Comparison of ENCODE assay signal across 18 cellular contexts in the genomic region with DNA sequence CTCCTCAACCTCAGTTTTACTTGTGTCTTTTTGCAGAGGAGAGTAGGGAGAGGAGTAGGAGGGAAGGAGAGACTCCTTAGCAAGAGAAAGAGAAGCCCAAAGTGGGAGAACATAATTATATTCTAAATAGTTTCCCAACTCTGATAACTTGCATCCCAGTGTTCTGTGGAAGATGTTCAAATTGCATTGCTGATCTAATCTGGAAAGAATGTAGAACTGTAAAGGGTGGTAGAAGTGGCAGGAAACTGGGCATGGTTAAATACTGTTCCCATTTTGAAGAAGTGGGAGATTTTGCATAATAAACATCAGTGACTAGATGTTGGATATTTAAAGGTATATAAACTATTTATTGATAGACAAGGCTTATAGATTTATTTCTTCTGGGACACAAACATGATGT. TPM values are rescaled to one million over a fixed set of nuclear protein-coding genes. Genes with fewer than 3 reads are reported as not detected.
DNase-seq lines count a peak whose midpoint lies in the region; ATAC-seq, FAIRE-seq and TF ChIP-seq lines count a peak whose summit lies in the region.
"Had no signal": no experiment of that assay in that cellular context is flagged by ENCODE, and none has a peak within 500 bp of the region (broad histone marks: within the 10 kb centered on the region; RNA-seq: fewer than 3 reads in every experiment).

No MANE protein-coding gene starts in this region.

- no peaks in the 10 kb centered on the region for H3K27me3 ChIP-seq in adipocyte (replicated peaks; ENCODE audit: control insufficient read depth, insufficient read depth, low read length)
- H3K27me3 ChIP-seq in left ventricle myocardium inferior (ENCODE audit: low read depth): no peaks in the 10 kb centered on the region
- no peaks in the 10 kb centered on the region for H3K27me3 ChIP-seq in HepG2 (ENCODE audit: control insufficient read depth in 1 of 2, insufficient read depth in 2 of 2, low read length in 2 of 2)
- no peaks in the 10 kb centered on the region for H3K27me3 ChIP-seq in PC-9 (ENCODE audit: insufficient read depth, low read depth)
- H3K27me3 ChIP-seq: tibial nerve had no signal

- H3K4me3 Mint-ChIP-seq in T-helper 17 cell: no peak overlapping the region
- H3K4me3 Mint-ChIP-seq: activated CD4-positive, alpha-beta T cell treated with anti-CD3 and anti-CD28 coated beads, Interleukin-2, amount 10 ng/mL, durations not matched to agents 24 days and 14 days; nephron progenitor cell had no signal

- H3K27me3 Mint-ChIP-seq in T-helper 17 cell: peaks cover 6% of the 10 kb centered on the region
- H3K27me3 Mint-ChIP-seq: IgD-negative memory B cell had no signal

- H3K27ac ChIP-seq in left ventricle myocardium inferior (replicated peaks) (no peak overlapping the region), HepG2 (ENCODE audit: extremely low read length, insufficient read depth, low read length) (no peak overlapping the region), PC-9 (no peak overlapping the region)
- H3K27ac ChIP-seq: epithelial cell of prostate, tibial nerve had no signal

- no peaks in the 10 kb centered on the region for H3K4me1 Mint-ChIP-seq in T-helper 17 cell
- H3K4me1 Mint-ChIP-seq: activated CD4-positive, alpha-beta T cell treated with anti-CD3 and anti-CD28 coated beads, Interleukin-2, amount 10 ng/mL, durations not matched to agents 24 days and 14 days; IgD-negative memory B cell; nephron progenitor cell had no signal

- peaks cover 6% of the 10 kb centered on the region for H3K9me3 ChIP-seq in adipocyte (ENCODE audit: control insufficient read depth, low read length)
- H3K9me3 ChIP-seq in left ventricle myocardium inferior (replicated peaks): peaks cover 9% of the 10 kb centered on the region
- H3K9me3 ChIP-seq in T-helper 17 cell (ENCODE audit: control insufficient read depth, low read length, poor library complexity, severe bottlenecking): peaks cover 2% of the 10 kb centered on the region
- no peaks in the 10 kb centered on the region for H3K9me3 ChIP-seq in HepG2 (ENCODE audit: low read length)
- H3K9me3 ChIP-seq in PC-9 (ENCODE audit: insufficient read depth, low read depth): no peaks in the 10 kb centered on the region

- no peaks in the 10 kb centered on the region for H3K36me3 ChIP-seq in adipocyte (ENCODE audit: control insufficient read depth, insufficient read depth, low read length, severe bottlenecking)
- no peaks in the 10 kb centered on the region for H3K36me3 ChIP-seq in left ventricle myocardium inferior
- no peaks in the 10 kb centered on the region for H3K36me3 ChIP-seq in HepG2 (replicated peaks in 1 of 2; ENCODE audit: control insufficient read depth in 1 of 2, insufficient read depth in 2 of 2, low read length in 2 of 2)
- no peaks in the 10 kb centered on the region for H3K36me3 ChIP-seq in PC-9 (ENCODE audit: low read depth)
- H3K36me3 ChIP-seq: tibial nerve had no signal

- no peaks in the 10 kb centered on the region for H3F3A ChIP-seq in PC-9 (ENCODE audit: insufficient read depth, low read depth)

- TF ChIP-seq POLR2A in HepG2 (IDR thresholded peaks at IDR 0.05; ENCODE audit: insufficient read depth in 1 of 2, low read depth in 2 of 2, low read length in 2 of 2): no peak

- no peak for FAIRE-seq in HepG2 (lab: Jason Lieb, UNC)

- no peaks in the 10 kb centered on the region for H4K20me1 ChIP-seq in HepG2 (ENCODE audit: insufficient read depth, low read length)
- no peaks in the 10 kb centered on the region for H4K20me1 ChIP-seq in PC-9 (ENCODE audit: insufficient read depth)

- no peaks in the 10 kb centered on the region for H3K9me2 ChIP-seq in PC-9 (ENCODE audit: insufficient read depth)

- in situ Hi-C loops in HepG2 (cut with HindIII; ENCODE audit: extremely low pct_ligation_motif_present, low pct_unique_long_range_greater_than_20kb): no loop called here

- intact Hi-C loops in left ventricle myocardium inferior (cut with micrococcal nuclease) (no loop called here), HepG2 (cut with micrococcal nuclease; ENCODE audit: unreplicated experiment) (no loop called here), PC-9 (cut with micrococcal nuclease; ENCODE audit: unreplicated experiment) (no loop called here)

- BruUV-seq in HepG2 (replicated peaks; lab: Mats Ljungman, UMichigan) (no TSS peak), PC-9 (replicated peaks; lab: Mats Ljungman, UMichigan) (no TSS peak)

- H3K27ac Mint-ChIP-seq in T-helper 17 cell: no peak overlapping the region
- H3K27ac Mint-ChIP-seq: activated CD4-positive, alpha-beta T cell treated with anti-CD3 and anti-CD28 coated beads, Interleukin-2, amount 10 ng/mL, durations not matched to agents 24 days and 14 days; activated naive CD4-positive, alpha-beta T cell treated with anti-CD3 and anti-CD28 coated beads, Interleukin-2, amount 50 U/mL, for 72 hours; nephron progenitor cell had no signal

- TF ChIP-seq CTCF in fibroblast of the aortic adventitia (IDR thresholded peaks at IDR 0.05; ENCODE audit: insufficient read depth, low read length) (no peak), left ventricle myocardium inferior (IDR thresholded peaks at IDR 0.05; ENCODE audit: borderline replicate concordance) (no peak), HepG2 (CRISPR knock-in tag; IDR thresholded peaks at IDR 0.05) (no peak), PC-9 (conservative IDR thresholded peaks at IDR 0.05) (no peak)

- H3K4me2 ChIP-seq in HepG2 (ENCODE audit: low read depth, low read length) (no peak overlapping the region), PC-9 (no peak overlapping the region)

- ATAC-seq in T-helper 17 cell: no peak
- no peak for ATAC-seq in HepG2
- ATAC-seq: activated naive CD4-positive, alpha-beta T cell treated with anti-CD3 and anti-CD28 coated beads, Interleukin-2, amount 50 U/mL, for 72 hours had no signal

- H3K4me1 ChIP-seq in adipocyte (ENCODE audit: control insufficient read depth, insufficient read depth, low read length): peaks cover 9% of the 10 kb centered on the region
- H3K4me1 ChIP-seq in left ventricle myocardium inferior: no peaks in the 10 kb centered on the region
- H3K4me1 ChIP-seq in HepG2 (ENCODE audit: insufficient read depth, low read length): no peaks in the 10 kb centered on the region
- peaks cover 6% of the 10 kb centered on the region; the same call in 1 of the 2 replicates for H3K4me1 ChIP-seq in PC-9 (replicated peaks; ENCODE audit: insufficient read depth)
- H3K4me1 ChIP-seq: tibial nerve had no signal

- POLR2A ChIA-PET in HepG2 (lab: Yijun Ruan, JAX): no interaction called here
- POLR2A ChIA-PET in PC-9 (lab: Charles Lee; ENCODE audit: unreplicated experiment): no interaction called here

- no peaks in the 10 kb centered on the region for H3K36me3 Mint-ChIP-seq in T-helper 17 cell (ENCODE audit: low read depth)

- DNase-seq in ELR (ENCODE audit: low read depth) (peak; percentile 14), adipocyte (ENCODE audit: low read depth) (peak; percentile 38), fibroblast of the aortic adventitia (ENCODE audit: low read depth) (peak; percentile 31), renal cortical epithelial cell (ENCODE audit: low read depth) (peak; percentile 86), left ventricle myocardium inferior (no peak), T-helper 17 cell (no peak), HepG2 (ENCODE audit: low spot score) (no peak), PC-9 (no peak)
- DNase-seq: activated CD4-positive, alpha-beta T cell treated with anti-CD3 and anti-CD28 coated beads, Interleukin-2, amount 10 ng/mL, durations not matched to agents 24 days and 14 days; H7; NCI-H1048; nephron progenitor cell; right cardiac atrium; Right ventricle myocardium superior had no signal

- TF ChIP-seq EP300 in HepG2 (IDR thresholded peaks at IDR 0.05; ENCODE audit: low read depth in 2 of 2, low read length in 2 of 2) (no peak), HepG2 (CRISPR knock-in tag; IDR thresholded peaks at IDR 0.05; ENCODE audit: borderline replicate concordance) (no peak)

- TF ChIP-seq RAD21 in HepG2 (CRISPR knock-in tag; IDR thresholded peaks at IDR 0.05): no peak

- no peaks in the 10 kb centered on the region for H3K79me2 ChIP-seq in HepG2 (ENCODE audit: insufficient read depth, low read length)
- H3K79me2 ChIP-seq in PC-9 (ENCODE audit: low read depth): no peaks in the 10 kb centered on the region

- CTCF ChIA-PET in HepG2 (lab: Yijun Ruan, JAX; ENCODE audit: low intra/inter-chr PET ratio, low total read pairs): no interaction called here
- CTCF ChIA-PET in PC-9 (lab: Charles Lee): no interaction called here

- no peak overlapping the region for H3K4me3 ChIP-seq in adipocyte (ENCODE audit: low read length)
- no peak overlapping the region for H3K4me3 ChIP-seq in fibroblast of the aortic adventitia (ENCODE audit: low read depth, low read length)
- no peak overlapping the region for H3K4me3 ChIP-seq in left ventricle myocardium inferior
- no peak overlapping the region for H3K4me3 ChIP-seq in HepG2 (replicated peaks in 1 of 3; ENCODE audit: insufficient read depth in 1 of 3, low read depth in 2 of 3, low read length in 3 of 3)
- no peak overlapping the region for H3K4me3 ChIP-seq in PC-9
- H3K4me3 ChIP-seq: tibial nerve had no signal

- H3K9ac ChIP-seq in adipocyte (ENCODE audit: low read length): no peak overlapping the region
- H3K9ac ChIP-seq in HepG2 (ENCODE audit: insufficient read depth, low read depth, low read length): no peak overlapping the region

- H2AFZ ChIP-seq in HepG2 (ENCODE audit: low read length) (no peak overlapping the region), PC-9 (no peak overlapping the region)

RNA-seq across cellular contexts. Expression of gene HMGN3, which starts 42.6 kb away (rescaled TPM):
- total RNA-seq in fibroblast of the aortic adventitia (ENCODE audit: low replicate concordance): 42.3 and 74.4 TPM in 2 replicates
- total RNA-seq in renal cortical epithelial cell: 69.6 and 128 TPM in 2 replicates
- 168 TPM for total RNA-seq in left ventricle myocardium inferior
- total RNA-seq in T-helper 17 cell: 10 to 100 TPM; 25.0 to 31.5 TPM
- 145 and 212 TPM in 2 replicates for total RNA-seq in HepG2 (2016; rRNA removed; fragmentation: Illumina TruSeq; extraction: Trizol)
- 39.0 and 47.5 TPM in 2 replicates for total RNA-seq in HepG2 (2016; cell fraction: cytosol; rRNA removed; fragmentation: Illumina TruSeq; extraction: Trizol; ENCODE audit: low read depth)
- total RNA-seq in HepG2 (2016; cell fraction: insoluble cytoplasmic fraction; rRNA removed; fragmentation: Illumina TruSeq; extraction: Trizol): 143 and 216 TPM in 2 replicates
- total RNA-seq in HepG2 (2016; cell fraction: membrane; rRNA removed; fragmentation: Illumina TruSeq; extraction: Trizol): 52.6 and 56.2 TPM in 2 replicates
- 70.2 and 76.8 TPM in 2 replicates for total RNA-seq in HepG2 (2016; cell fraction: nucleus; rRNA removed; fragmentation: Illumina TruSeq; extraction: Trizol)
- 61.8 and 67.9 TPM in 2 replicates for polyA plus RNA-seq in HepG2 (2011; rRNA removed)
- polyA plus RNA-seq in HepG2 (2011; cell fraction: cytosol; rRNA removed): 24.8 and 33.6 TPM in 2 replicates
- 78.1 and 86.2 TPM in 2 replicates for polyA plus RNA-seq in HepG2 (2011; cell fraction: nucleus; rRNA removed)
- 48.9 and 78.2 TPM in 2 replicates for polyA plus RNA-seq in HepG2 (2012)
- 58.5 and 83.4 TPM in 2 replicates for polyA plus RNA-seq in HepG2 (2016; cell fraction: cytosol; fragmentation: Illumina TruSeq; extraction: Trizol; ENCODE audit: low read depth)
- 297 and 339 TPM in 2 replicates for polyA plus RNA-seq in HepG2 (2016; cell fraction: insoluble cytoplasmic fraction; fragmentation: Illumina TruSeq; extraction: Trizol; ENCODE audit: low read depth)
- 73.2 and 77.0 TPM in 2 replicates for polyA plus RNA-seq in HepG2 (2016; cell fraction: membrane; fragmentation: Illumina TruSeq; extraction: Trizol; ENCODE audit: low read depth)
- 156 and 167 TPM in 2 replicates for polyA plus RNA-seq in HepG2 (2016; cell fraction: nucleus; fragmentation: Illumina TruSeq; extraction: Trizol; ENCODE audit: insufficient read depth, low read depth)
- polyA minus RNA-seq in HepG2 (2011; rRNA and poly(A)+ RNA removed; ENCODE audit: low replicate concordance): 2.4 and 12.5 TPM in 2 replicates
- 11.9 and 14.2 TPM in 2 replicates for polyA minus RNA-seq in HepG2 (2011; cell fraction: cytosol; rRNA and poly(A)+ RNA removed)
- 22.8 and 28.2 TPM in 2 replicates for polyA minus RNA-seq in HepG2 (2011; cell fraction: nucleus; rRNA and poly(A)+ RNA removed)
- 52.2 and 62.3 TPM in 2 replicates for total RNA-seq in PC-9 (2021)

Comparison
In these comparisons a context has a peak if more than half of its experiments do, and no peak if none do; other contexts are left out.
1. DNase-seq: peak in ELR (single experiment), adipocyte (single experiment), fibroblast of the aortic adventitia (single experiment) and renal cortical epithelial cell (single experiment); none in left ventricle myocardium inferior (single experiment), T-helper 17 cell (0 of 3), HepG2 (single experiment) and PC-9 (0 of 2).